In genomic region chr11:67317365-67318238, GRCh38 we compare ENCODE assay signal across 1 cellular context.
TF ChIP-seq lines count a peak whose summit lies in the region.

No MANE protein-coding gene starts in this region.

TF ChIP-seq in HepG2, 621 proteins besides CTCF, POLR2A, EP300 and RAD21 (continued from another document and continues in another):
- peak; percentile 68; the same call in 1 of the 2 replicates for TF ChIP-seq CBX5 (CRISPR knock-in tag; IDR thresholded peaks at IDR 0.05; ENCODE audit: borderline replicate concordance)
- TF ChIP-seq, protein P1, sequence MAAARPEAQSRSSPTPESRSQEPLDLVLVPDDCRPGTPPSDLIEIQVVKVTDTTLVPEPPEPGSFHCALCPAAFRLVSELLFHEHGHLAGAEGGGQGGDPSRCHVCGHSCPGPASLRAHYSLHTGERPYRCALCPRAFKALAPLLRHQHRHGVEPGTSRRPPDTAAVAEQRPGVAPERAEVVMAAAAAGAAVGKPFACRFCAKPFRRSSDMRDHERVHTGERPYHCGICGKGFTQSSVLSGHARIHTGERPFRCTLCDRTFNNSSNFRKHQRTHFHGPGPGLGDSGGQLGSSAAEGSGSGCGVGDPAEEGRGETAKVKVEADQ (CRISPR knock-in tag; IDR thresholded peaks at IDR 0.05; ENCODE audit: borderline replicate concordance), result peak; percentile 65; the same call in 1 of the 2 replicates
- TF ChIP-seq ZFP1 (CRISPR knock-in tag; IDR thresholded peaks at IDR 0.05), result 0 out of 2 replicates have a peak, but pooled peaks have one; percentile 54
- TF ChIP-seq TSC22D2 (CRISPR knock-in tag; IDR thresholded peaks at IDR 0.05; ENCODE audit: borderline replicate concordance), result peak; percentile 50; the same call in 1 of the 2 replicates
- TF ChIP-seq RCOR2 (CRISPR knock-in tag; IDR thresholded peaks at IDR 0.05), result 0 out of 2 replicates have a peak, but pooled peaks have one; percentile 59
- 0 out of 2 replicates have a peak, but pooled peaks have one; percentile 11 for TF ChIP-seq ZNF670 (CRISPR knock-in tag; IDR thresholded peaks at IDR 0.05; ENCODE audit: borderline replicate concordance)
- peak; percentile 81 for TF ChIP-seq ZSCAN31 (CRISPR knock-in tag; IDR thresholded peaks at IDR 0.05; ENCODE audit: low read depth)
- TF ChIP-seq HDAC2 (CRISPR knock-in tag; IDR thresholded peaks at IDR 0.05), result peak; percentile 59; the same call in 1 of the 2 replicates
- TF ChIP-seq MAF1 (CRISPR knock-in tag; IDR thresholded peaks at IDR 0.05; ENCODE audit: borderline replicate concordance), result no peak
- TF ChIP-seq, protein P2, sequence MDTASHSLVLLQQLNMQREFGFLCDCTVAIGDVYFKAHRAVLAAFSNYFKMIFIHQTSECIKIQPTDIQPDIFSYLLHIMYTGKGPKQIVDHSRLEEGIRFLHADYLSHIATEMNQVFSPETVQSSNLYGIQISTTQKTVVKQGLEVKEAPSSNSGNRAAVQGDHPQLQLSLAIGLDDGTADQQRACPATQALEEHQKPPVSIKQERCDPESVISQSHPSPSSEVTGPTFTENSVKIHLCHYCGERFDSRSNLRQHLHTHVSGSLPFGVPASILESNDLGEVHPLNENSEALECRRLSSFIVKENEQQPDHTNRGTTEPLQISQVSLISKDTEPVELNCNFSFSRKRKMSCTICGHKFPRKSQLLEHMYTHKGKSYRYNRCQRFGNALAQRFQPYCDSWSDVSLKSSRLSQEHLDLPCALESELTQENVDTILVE (CRISPR knock-in tag; IDR thresholded peaks at IDR 0.05), result peak; percentile 68; the same call in 1 of the 2 replicates
- TF ChIP-seq, protein P3, sequence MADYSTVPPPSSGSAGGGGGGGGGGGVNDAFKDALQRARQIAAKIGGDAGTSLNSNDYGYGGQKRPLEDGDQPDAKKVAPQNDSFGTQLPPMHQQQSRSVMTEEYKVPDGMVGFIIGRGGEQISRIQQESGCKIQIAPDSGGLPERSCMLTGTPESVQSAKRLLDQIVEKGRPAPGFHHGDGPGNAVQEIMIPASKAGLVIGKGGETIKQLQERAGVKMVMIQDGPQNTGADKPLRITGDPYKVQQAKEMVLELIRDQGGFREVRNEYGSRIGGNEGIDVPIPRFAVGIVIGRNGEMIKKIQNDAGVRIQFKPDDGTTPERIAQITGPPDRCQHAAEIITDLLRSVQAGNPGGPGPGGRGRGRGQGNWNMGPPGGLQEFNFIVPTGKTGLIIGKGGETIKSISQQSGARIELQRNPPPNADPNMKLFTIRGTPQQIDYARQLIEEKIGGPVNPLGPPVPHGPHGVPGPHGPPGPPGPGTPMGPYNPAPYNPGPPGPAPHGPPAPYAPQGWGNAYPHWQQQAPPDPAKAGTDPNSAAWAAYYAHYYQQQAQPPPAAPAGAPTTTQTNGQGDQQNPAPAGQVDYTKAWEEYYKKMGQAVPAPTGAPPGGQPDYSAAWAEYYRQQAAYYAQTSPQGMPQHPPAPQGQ (CRISPR knock-in tag; IDR thresholded peaks at IDR 0.05; ENCODE audit: borderline replicate concordance), result no peak
- no peak for TF ChIP-seq ZKSCAN1 (IDR thresholded peaks at IDR 0.05; ENCODE audit: low read length)
- peak; percentile 83; the same call in 1 of the 2 replicates for TF ChIP-seq HOXD1 (CRISPR knock-in tag; IDR thresholded peaks at IDR 0.05)
- no peak for TF ChIP-seq ZNF703 (CRISPR knock-in tag; IDR thresholded peaks at IDR 0.05; ENCODE audit: borderline replicate concordance)
- no peak for TF ChIP-seq NKX3-1 (CRISPR knock-in tag; IDR thresholded peaks at IDR 0.05)
- no peak for TF ChIP-seq SOX6 (IDR thresholded peaks at IDR 0.05)
- peak; percentile 70 for TF ChIP-seq SOX6 (CRISPR knock-in tag; IDR thresholded peaks at IDR 0.05)
- TF ChIP-seq, protein P4, sequence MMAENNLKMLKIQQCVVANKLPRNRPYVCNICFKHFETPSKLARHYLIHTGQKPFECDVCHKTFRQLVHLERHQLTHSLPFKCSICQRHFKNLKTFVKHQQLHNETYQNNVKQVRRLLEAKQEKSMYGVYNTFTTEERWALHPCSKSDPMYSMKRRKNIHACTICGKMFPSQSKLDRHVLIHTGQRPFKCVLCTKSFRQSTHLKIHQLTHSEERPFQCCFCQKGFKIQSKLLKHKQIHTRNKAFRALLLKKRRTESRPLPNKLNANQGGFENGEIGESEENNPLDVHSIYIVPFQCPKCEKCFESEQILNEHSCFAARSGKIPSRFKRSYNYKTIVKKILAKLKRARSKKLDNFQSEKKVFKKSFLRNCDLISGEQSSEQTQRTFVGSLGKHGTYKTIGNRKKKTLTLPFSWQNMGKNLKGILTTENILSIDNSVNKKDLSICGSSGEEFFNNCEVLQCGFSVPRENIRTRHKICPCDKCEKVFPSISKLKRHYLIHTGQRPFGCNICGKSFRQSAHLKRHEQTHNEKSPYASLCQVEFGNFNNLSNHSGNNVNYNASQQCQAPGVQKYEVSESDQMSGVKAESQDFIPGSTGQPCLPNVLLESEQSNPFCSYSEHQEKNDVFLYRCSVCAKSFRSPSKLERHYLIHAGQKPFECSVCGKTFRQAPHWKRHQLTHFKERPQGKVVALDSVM (CRISPR knock-in tag; IDR thresholded peaks at IDR 0.05), result peak; percentile 55; the same call in 1 of the 2 replicates
- no peak for TF ChIP-seq ZNF75D (CRISPR knock-in tag; IDR thresholded peaks at IDR 0.05; ENCODE audit: borderline replicate concordance)
- TF ChIP-seq, protein P5, sequence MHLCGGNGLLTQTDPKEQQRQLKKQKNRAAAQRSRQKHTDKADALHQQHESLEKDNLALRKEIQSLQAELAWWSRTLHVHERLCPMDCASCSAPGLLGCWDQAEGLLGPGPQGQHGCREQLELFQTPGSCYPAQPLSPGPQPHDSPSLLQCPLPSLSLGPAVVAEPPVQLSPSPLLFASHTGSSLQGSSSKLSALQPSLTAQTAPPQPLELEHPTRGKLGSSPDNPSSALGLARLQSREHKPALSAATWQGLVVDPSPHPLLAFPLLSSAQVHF (CRISPR knock-in tag; IDR thresholded peaks at IDR 0.05), result no peak
- TF ChIP-seq ZNF414 (CRISPR knock-in tag; IDR thresholded peaks at IDR 0.05), result peak; percentile 80; the same call in 1 of the 2 replicates
- no peak for TF ChIP-seq ZBTB40 (IDR thresholded peaks at IDR 0.05)
- peak; percentile 43; the same call in 1 of the 2 replicates for TF ChIP-seq ZBTB40 (CRISPR knock-in tag; IDR thresholded peaks at IDR 0.05)
- no peak for TF ChIP-seq CHCHD3 (CRISPR knock-in tag; IDR thresholded peaks at IDR 0.05)
- TF ChIP-seq SP4 (CRISPR knock-in tag; IDR thresholded peaks at IDR 0.05), result peak; percentile 68; the same call in 1 of the 2 replicates
- TF ChIP-seq, protein P6, sequence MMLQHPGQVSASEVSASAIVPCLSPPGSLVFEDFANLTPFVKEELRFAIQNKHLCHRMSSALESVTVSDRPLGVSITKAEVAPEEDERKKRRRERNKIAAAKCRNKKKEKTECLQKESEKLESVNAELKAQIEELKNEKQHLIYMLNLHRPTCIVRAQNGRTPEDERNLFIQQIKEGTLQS (CRISPR knock-in tag; IDR thresholded peaks at IDR 0.05), result no peak; the same call in 1 of the 2 replicates
- peak; percentile 50; the same call in 1 of the 2 replicates for TF ChIP-seq MTF1 (CRISPR knock-in tag; IDR thresholded peaks at IDR 0.05)
- no peak for TF ChIP-seq ZSCAN22 (CRISPR knock-in tag; IDR thresholded peaks at IDR 0.05)
- no peak; the same call in 1 of the 2 replicates for TF ChIP-seq PCBP1 (IDR thresholded peaks at IDR 0.05; ENCODE audit: borderline replicate concordance, low read depth, low read length)
- peak; percentile 78 for TF ChIP-seq SAP130 (CRISPR knock-in tag; IDR thresholded peaks at IDR 0.05; ENCODE audit: low read depth)
- peak; percentile 76; the same call in 1 of the 2 replicates for TF ChIP-seq ZNF557 (CRISPR knock-in tag; IDR thresholded peaks at IDR 0.05)
- TF ChIP-seq, protein P7, sequence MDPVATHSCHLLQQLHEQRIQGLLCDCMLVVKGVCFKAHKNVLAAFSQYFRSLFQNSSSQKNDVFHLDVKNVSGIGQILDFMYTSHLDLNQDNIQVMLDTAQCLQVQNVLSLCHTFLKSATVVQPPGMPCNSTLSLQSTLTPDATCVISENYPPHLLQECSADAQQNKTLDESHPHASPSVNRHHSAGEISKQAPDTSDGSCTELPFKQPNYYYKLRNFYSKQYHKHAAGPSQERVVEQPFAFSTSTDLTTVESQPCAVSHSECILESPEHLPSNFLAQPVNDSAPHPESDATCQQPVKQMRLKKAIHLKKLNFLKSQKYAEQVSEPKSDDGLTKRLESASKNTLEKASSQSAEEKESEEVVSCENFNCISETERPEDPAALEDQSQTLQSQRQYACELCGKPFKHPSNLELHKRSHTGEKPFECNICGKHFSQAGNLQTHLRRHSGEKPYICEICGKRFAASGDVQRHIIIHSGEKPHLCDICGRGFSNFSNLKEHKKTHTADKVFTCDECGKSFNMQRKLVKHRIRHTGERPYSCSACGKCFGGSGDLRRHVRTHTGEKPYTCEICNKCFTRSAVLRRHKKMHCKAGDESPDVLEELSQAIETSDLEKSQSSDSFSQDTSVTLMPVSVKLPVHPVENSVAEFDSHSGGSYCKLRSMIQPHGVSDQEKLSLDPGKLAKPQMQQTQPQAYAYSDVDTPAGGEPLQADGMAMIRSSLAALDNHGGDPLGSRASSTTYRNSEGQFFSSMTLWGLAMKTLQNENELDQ (CRISPR knock-in tag; IDR thresholded peaks at IDR 0.05; ENCODE audit: borderline replicate concordance), result no peak
